In the genomic region with DNA sequence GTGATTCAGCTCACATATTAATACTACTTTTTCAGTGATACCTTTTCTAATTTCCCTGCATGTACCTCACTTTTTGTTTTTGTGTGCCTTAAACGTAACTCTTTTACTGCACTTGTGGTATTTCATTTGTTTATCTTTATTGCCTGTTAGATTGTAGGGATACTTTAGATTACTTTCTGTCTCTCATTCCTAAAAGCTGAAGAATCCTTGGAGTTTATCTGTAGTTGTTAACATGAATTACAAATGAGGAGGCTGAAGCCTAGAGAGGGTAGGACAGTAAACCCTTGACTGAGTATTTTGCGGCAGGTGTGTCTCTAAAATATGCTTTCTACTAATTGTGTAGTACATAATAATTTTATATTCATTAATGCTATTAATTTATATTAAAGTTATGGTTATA, we compare ENCODE assay signal across 1 cellular context.
TF ChIP-seq lines count a peak whose summit lies in the region.

No MANE protein-coding gene starts in this region.

TF ChIP-seq in IMR-90, 13 proteins besides CTCF, POLR2A, EP300 and RAD21 (continued from another document):
- TF ChIP-seq, protein P1, sequence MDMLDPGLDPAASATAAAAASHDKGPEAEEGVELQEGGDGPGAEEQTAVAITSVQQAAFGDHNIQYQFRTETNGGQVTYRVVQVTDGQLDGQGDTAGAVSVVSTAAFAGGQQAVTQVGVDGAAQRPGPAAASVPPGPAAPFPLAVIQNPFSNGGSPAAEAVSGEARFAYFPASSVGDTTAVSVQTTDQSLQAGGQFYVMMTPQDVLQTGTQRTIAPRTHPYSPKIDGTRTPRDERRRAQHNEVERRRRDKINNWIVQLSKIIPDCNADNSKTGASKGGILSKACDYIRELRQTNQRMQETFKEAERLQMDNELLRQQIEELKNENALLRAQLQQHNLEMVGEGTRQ (IDR thresholded peaks at IDR 0.05; ENCODE audit: low read depth, low read length) = no peak
- no peak for TF ChIP-seq NFE2L2 (IDR thresholded peaks at IDR 0.05; ENCODE audit: low read depth, low read length)
- TF ChIP-seq BHLHE40 (IDR thresholded peaks at IDR 0.05; ENCODE audit: low read depth, low read length) = no peak
- TF ChIP-seq SMC3 (IDR thresholded peaks at IDR 0.05; ENCODE audit: low read depth, low read length) = no peak
- TF ChIP-seq RFX5 (IDR thresholded peaks at IDR 0.05; ENCODE audit: low read depth, low read length) = no peak
- TF ChIP-seq, protein P2, sequence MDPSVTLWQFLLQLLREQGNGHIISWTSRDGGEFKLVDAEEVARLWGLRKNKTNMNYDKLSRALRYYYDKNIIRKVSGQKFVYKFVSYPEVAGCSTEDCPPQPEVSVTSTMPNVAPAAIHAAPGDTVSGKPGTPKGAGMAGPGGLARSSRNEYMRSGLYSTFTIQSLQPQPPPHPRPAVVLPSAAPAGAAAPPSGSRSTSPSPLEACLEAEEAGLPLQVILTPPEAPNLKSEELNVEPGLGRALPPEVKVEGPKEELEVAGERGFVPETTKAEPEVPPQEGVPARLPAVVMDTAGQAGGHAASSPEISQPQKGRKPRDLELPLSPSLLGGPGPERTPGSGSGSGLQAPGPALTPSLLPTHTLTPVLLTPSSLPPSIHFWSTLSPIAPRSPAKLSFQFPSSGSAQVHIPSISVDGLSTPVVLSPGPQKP (IDR thresholded peaks at IDR 0.05; ENCODE audit: borderline replicate concordance, low read depth, low read length) = no peak
- TF ChIP-seq FOS (IDR thresholded peaks at IDR 0.05; ENCODE audit: low read depth, low read length) = no peak
- TF ChIP-seq RCOR1 (IDR thresholded peaks at IDR 0.05; ENCODE audit: insufficient replicate concordance, low read length) = no peak
- TF ChIP-seq CHD1 (IDR thresholded peaks at IDR 0.05; ENCODE audit: low read depth, low read length) = no peak
- TF ChIP-seq MXI1 (IDR thresholded peaks at IDR 0.05; ENCODE audit: borderline replicate concordance, low read depth, low read length) = no peak
- TF ChIP-seq CEBPB (IDR thresholded peaks at IDR 0.05; ENCODE audit: low read depth, low read length) = no peak
